Comparison of ENCODE assay signal across 18 cellular contexts in the genomic region with DNA sequence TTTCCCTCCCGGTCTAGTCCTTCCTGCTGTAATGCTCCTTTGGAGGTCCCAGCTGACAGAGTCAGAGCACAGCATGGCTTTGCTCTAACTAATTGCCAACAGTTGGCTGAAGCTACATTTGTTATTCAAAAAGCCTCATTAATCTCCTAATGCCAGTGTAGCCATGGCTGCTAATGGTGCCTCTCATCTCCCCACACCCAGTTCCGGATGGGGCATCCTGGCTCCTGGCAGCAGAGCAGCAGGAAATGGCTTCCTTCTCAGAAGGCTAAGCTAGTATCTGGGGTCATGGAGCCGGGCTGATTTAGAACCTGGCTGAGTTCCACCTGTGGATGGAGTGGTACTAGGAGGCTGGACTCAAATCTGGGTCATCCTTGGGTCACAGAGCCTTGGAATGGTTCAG. TPM values are rescaled to one million over a fixed set of nuclear protein-coding genes. Genes with fewer than 3 reads are reported as not detected.
A peak's percentile ranks its signal among the peaks of the same experiment; 100 is the strongest.
DNase-seq lines count a peak whose midpoint lies in the region; FAIRE-seq and TF ChIP-seq lines count a peak whose summit lies in the region.
"Had no signal": no experiment of that assay in that cellular context is flagged by ENCODE, and none has a peak within 500 bp of the region (broad histone marks: within the 10 kb centered on the region; RNA-seq: fewer than 3 reads in every experiment).

No MANE protein-coding gene starts in this region.

- H3K4me3 ChIP-seq in A673 (ENCODE audit: low read depth, low read length, poor library complexity, severe bottlenecking) (no peak overlapping the region), keratinocyte (ENCODE audit: control insufficient read depth in 2 of 3, extremely low read depth in 1 of 3, insufficient read depth in 2 of 3, low read depth in 1 of 3, low read length in 3 of 3) (no peak overlapping the region)

- no peaks in the 10 kb centered on the region for H3K9me3 ChIP-seq in A673 (ENCODE audit: low read depth, low read length, poor library complexity, severe bottlenecking)
- H3K9me3 ChIP-seq in keratinocyte (ENCODE audit: control insufficient read depth, low read depth, low read length): no peaks in the 10 kb centered on the region

- H3K36me3 ChIP-seq in A673 (ENCODE audit: insufficient read depth, low read length, poor library complexity, severe bottlenecking) (no peaks in the 10 kb centered on the region), keratinocyte (ENCODE audit: control insufficient read depth in 2 of 2, extremely low read depth in 1 of 2, insufficient read depth in 2 of 2, low read length in 2 of 2) (peaks cover 0 to 3% of the 10 kb centered on the region in 2 experiments)

- H3K4me3 Mint-ChIP-seq in activated T-helper 2 cell treated with anti-CD3 and anti-CD28 coated beads, Interferon-gamma antibody, Interleukin-2, Interleukin-4, amounts not matched to agents 10 μg/mL and 5 μg/mL and 100 μg/mL, durations not matched to agents 14 hours and 24 hours and 36 hours (ENCODE audit: low read depth): no peak overlapping the region
- H3K4me3 Mint-ChIP-seq: CD14-positive monocyte, H9 had no signal

- dilution Hi-C loops in keratinocyte (cut with MboI; ENCODE audit: extremely low pct_ligation_motif_present, low sequenced_read_pairs): no loop called here

- H3K4me1 ChIP-seq in A673 (ENCODE audit: insufficient read depth, low read length, poor library complexity, severe bottlenecking): peaks cover 25% of the 10 kb centered on the region
- peaks cover 43% of the 10 kb centered on the region for H3K4me1 ChIP-seq in keratinocyte (ENCODE audit: control insufficient read depth, extremely low read depth, insufficient read depth, low read length)

- CTCF ChIA-PET in A673 (lab: Charles Lee): interaction anchor here (0.6 to 0.7 kb wide), 2 partner anchors 48 to 61 kb away, joined by 3 read pairs; no protein-coding TSS in a partner anchor

- H3K4me2 ChIP-seq in keratinocyte (ENCODE audit: control insufficient read depth, extremely low read depth, insufficient read depth, low read depth, low read length): no peak overlapping the region

- H3K27ac ChIP-seq in A673 (ENCODE audit: low read depth, low read length, poor library complexity, severe bottlenecking) (no peak overlapping the region), keratinocyte (ENCODE audit: control insufficient read depth, insufficient read depth, low read length) (no peak overlapping the region)
- H3K27ac ChIP-seq: 22Rv1 had no signal

- H3K4me1 Mint-ChIP-seq in activated T-helper 2 cell treated with anti-CD3 and anti-CD28 coated beads, Interferon-gamma antibody, Interleukin-2, Interleukin-4, amounts not matched to agents 10 μg/mL and 5 μg/mL and 100 μg/mL, durations not matched to agents 14 hours and 24 hours and 36 hours (ENCODE audit: low read depth): peaks cover 17% of the 10 kb centered on the region

- H3K9me3 Mint-ChIP-seq in activated T-helper 2 cell treated with anti-CD3 and anti-CD28 coated beads, Interferon-gamma antibody, Interleukin-2, Interleukin-4, amounts not matched to agents 10 μg/mL and 5 μg/mL and 100 μg/mL, durations not matched to agents 14 hours and 24 hours and 36 hours: no peaks in the 10 kb centered on the region
- H3K9me3 Mint-ChIP-seq: H9 had no signal

- no peaks in the 10 kb centered on the region for H3K36me3 Mint-ChIP-seq in activated T-helper 2 cell treated with anti-CD3 and anti-CD28 coated beads, Interferon-gamma antibody, Interleukin-2, Interleukin-4, amounts not matched to agents 10 μg/mL and 5 μg/mL and 100 μg/mL, durations not matched to agents 14 hours and 24 hours and 36 hours (ENCODE audit: low read depth)
- H3K36me3 Mint-ChIP-seq: CD14-positive monocyte had no signal

- H4K20me1 ChIP-seq in keratinocyte (ENCODE audit: control insufficient read depth, extremely low read depth, insufficient read depth, low read length): no peaks in the 10 kb centered on the region

- BruUV-seq in A673 (replicated peaks; lab: Mats Ljungman, UMichigan): no TSS peak

- POLR2A ChIA-PET in A673 (lab: Charles Lee; ENCODE audit: low non-redundant PET): no interaction called here

- H3K9ac ChIP-seq in keratinocyte (ENCODE audit: control insufficient read depth, extremely low read depth, insufficient read depth, low read length): no peak overlapping the region

- no peaks in the 10 kb centered on the region for H3K9me1 ChIP-seq in keratinocyte (ENCODE audit: control insufficient read depth, extremely low read depth, insufficient read depth, low read length)

- peak; percentile 52 for FAIRE-seq in keratinocyte (lab: Jason Lieb, UNC)
- FAIRE-seq: HepG2 had no signal

- no peak overlapping the region for H2AFZ ChIP-seq in keratinocyte (ENCODE audit: control insufficient read depth, low read length)

- peaks cover 15% of the 10 kb centered on the region for H3K27me3 Mint-ChIP-seq in activated T-helper 2 cell treated with anti-CD3 and anti-CD28 coated beads, Interferon-gamma antibody, Interleukin-2, Interleukin-4, amounts not matched to agents 10 μg/mL and 5 μg/mL and 100 μg/mL, durations not matched to agents 14 hours and 24 hours and 36 hours (ENCODE audit: low read depth)

- TF ChIP-seq CTCF in A673 (conservative IDR thresholded peaks at IDR 0.05; ENCODE audit: low read depth, low read length) (no peak), keratinocyte (optimal IDR thresholded peaks at IDR 0.05 in 1 of 3, IDR thresholded peaks at IDR 0.05 in 1 of 3, conservative IDR thresholded peaks at IDR 0.05 in 1 of 3; ENCODE audit: extremely low read depth in 1 of 3, insufficient read depth in 2 of 3, low read length in 3 of 3) (no peak)

- intact Hi-C loops in A673 (cut with micrococcal nuclease; ENCODE audit: unreplicated experiment): loop anchor here (10.0 kb wide), 1 partner anchor 320 kb away; no protein-coding TSS in a partner anchor
- intact Hi-C loops in activated T-helper 2 cell treated with anti-CD3 and anti-CD28 coated beads, Interferon-gamma antibody, Interleukin-2, Interleukin-4, amounts not matched to agents 10 μg/mL and 5 μg/mL and 100 μg/mL, durations not matched to agents 14 hours and 24 hours and 36 hours (cut with micrococcal nuclease): loop anchor here (5.0 kb wide), 1 partner anchor 913 kb away; no protein-coding TSS in a partner anchor

- H3K79me2 ChIP-seq in keratinocyte (ENCODE audit: control insufficient read depth, insufficient read depth, low read length): no peaks in the 10 kb centered on the region

- no peaks in the 10 kb centered on the region for H3K27me3 ChIP-seq in A673 (replicated peaks; ENCODE audit: insufficient read depth, low read depth, low read length, poor library complexity)
- no peaks in the 10 kb centered on the region for H3K27me3 ChIP-seq in keratinocyte (ENCODE audit: control insufficient read depth, extremely low read depth, insufficient read depth, low read length)

- DNase-seq in DMS79 treated with DMSO at 0.1 percent for 48 hours (lab: John Stamatoyannopoulos, UW): peak; percentile 11
- no peak for DNase-seq in DMS79 (lab: John Stamatoyannopoulos, UW)
- peak; percentile 34 for DNase-seq in A673 (ENCODE audit: low spot score)
- DNase-seq in NCI-H446 treated with DMSO at 0.1 percent for 48 hours (lab: John Stamatoyannopoulos, UW): peak; percentile 93
- no peak for DNase-seq in keratinocyte (ENCODE audit: low read depth, low spot score)
- no peak for DNase-seq in activated T-helper 2 cell treated with anti-CD3 and anti-CD28 coated beads, Interferon-gamma antibody, Interleukin-2, Interleukin-4, amounts not matched to agents 10 μg/mL and 5 μg/mL and 100 μg/mL, durations not matched to agents 14 hours and 24 hours and 36 hours (ENCODE audit: low spot score)
- DNase-seq in retina: no peak
- no peak for DNase-seq in stimulated activated CD4-positive, alpha-beta T cell treated with anti-CD3 and anti-CD28 coated beads, Interleukin-12 subunit alpha, Interleukin-12 subunit beta, amount 100 ng/mL, for 4 hours
- DNase-seq: H9, KBM-7, NCI-H1105 treated with DMSO at 0.1 percent for 48 hours, NCI-H524 treated with DMSO at 0.1 percent for 48 hours, PC-3, SIG-M5 had no signal

- H3K27ac Mint-ChIP-seq in activated T-helper 2 cell treated with anti-CD3 and anti-CD28 coated beads, Interferon-gamma antibody, Interleukin-2, Interleukin-4, amounts not matched to agents 10 μg/mL and 5 μg/mL and 100 μg/mL, durations not matched to agents 14 hours and 24 hours and 36 hours: no peak overlapping the region
- H3K27ac Mint-ChIP-seq: H9 had no signal

RNA-seq across cellular contexts. Expression of a gene that starts 18.6 kb away (rescaled TPM):
- 18.6 and 21.2 TPM in 2 replicates for total RNA-seq in A673 (2021)
- 0.02 TPM in 1 of 3 replicates, not detected in the others for polyA plus RNA-seq in keratinocyte
- polyA plus RNA-seq in keratinocyte (2011; ENCODE audit: low read depth): not detected
- polyA plus RNA-seq in keratinocyte (2011; cell fraction: cytosol; rRNA removed): not detected in 2 replicates
- polyA plus RNA-seq in keratinocyte (2011; cell fraction: nucleus; rRNA removed): not detected in 2 replicates
- polyA plus RNA-seq in keratinocyte (2012; ENCODE audit: low replicate concordance): 0.11 TPM in 1 of 2 replicates, not detected in the other
- not detected in 3 replicates for polyA minus RNA-seq in keratinocyte
- polyA minus RNA-seq in keratinocyte (2011; cell fraction: cytosol; rRNA and poly(A)+ RNA removed): not detected
- polyA minus RNA-seq in keratinocyte (2011; cell fraction: nucleus; rRNA and poly(A)+ RNA removed): not detected in 2 replicates
- total RNA-seq in activated T-helper 2 cell treated with anti-CD3 and anti-CD28 coated beads, Interferon-gamma antibody, Interleukin-2, Interleukin-4, amounts not matched to agents 10 μg/mL and 5 μg/mL and 100 μg/mL, durations not matched to agents 14 hours and 24 hours and 36 hours: not detected in 2 replicates
- total RNA-seq: HepG2; PC-3; T-helper 1 cell treated with Interleukin-12 subunit alpha and Interleukin-12 subunit beta and Interleukin-4 antibody, amounts not matched to agents 30 ng/mL and 1 ng/mL, for 36 hours had no signal
- polyA plus RNA-seq: CD14-positive monocyte, HepG2 had no signal

Comparison
In these comparisons a context has a peak if more than half of its experiments do, and no peak if none do; other contexts are left out.
1. DNase-seq: peak in DMS79 treated with DMSO at 0.1 percent for 48 hours (single experiment), A673 (single experiment) and NCI-H446 treated with DMSO at 0.1 percent for 48 hours (single experiment); none in DMS79 (single experiment), keratinocyte (single experiment), activated T-helper 2 cell treated with anti-CD3 and anti-CD28 coated beads, Interferon-gamma antibody, Interleukin-2, Interleukin-4, amounts not matched to agents 10 μg/mL and 5 μg/mL and 100 μg/mL, durations not matched to agents 14 hours and 24 hours and 36 hours (single experiment), retina (single experiment) and stimulated activated CD4-positive, alpha-beta T cell treated with anti-CD3 and anti-CD28 coated beads, Interleukin-12 subunit alpha, Interleukin-12 subunit beta, amount 100 ng/mL, for 4 hours (single experiment).
2. RNA of a gene that starts 18.6 kb away (total RNA-seq): 18.6 to 21.2 TPM in A673; not detected in activated T-helper 2 cell treated with anti-CD3 and anti-CD28 coated beads, Interferon-gamma antibody, Interleukin-2, Interleukin-4, amounts not matched to agents 10 μg/mL and 5 μg/mL and 100 μg/mL, durations not matched to agents 14 hours and 24 hours and 36 hours; every median in the first group is over 10 times any median in the second.